Comparison of ENCODE assay signal across 8 cellular contexts in the genomic region with DNA sequence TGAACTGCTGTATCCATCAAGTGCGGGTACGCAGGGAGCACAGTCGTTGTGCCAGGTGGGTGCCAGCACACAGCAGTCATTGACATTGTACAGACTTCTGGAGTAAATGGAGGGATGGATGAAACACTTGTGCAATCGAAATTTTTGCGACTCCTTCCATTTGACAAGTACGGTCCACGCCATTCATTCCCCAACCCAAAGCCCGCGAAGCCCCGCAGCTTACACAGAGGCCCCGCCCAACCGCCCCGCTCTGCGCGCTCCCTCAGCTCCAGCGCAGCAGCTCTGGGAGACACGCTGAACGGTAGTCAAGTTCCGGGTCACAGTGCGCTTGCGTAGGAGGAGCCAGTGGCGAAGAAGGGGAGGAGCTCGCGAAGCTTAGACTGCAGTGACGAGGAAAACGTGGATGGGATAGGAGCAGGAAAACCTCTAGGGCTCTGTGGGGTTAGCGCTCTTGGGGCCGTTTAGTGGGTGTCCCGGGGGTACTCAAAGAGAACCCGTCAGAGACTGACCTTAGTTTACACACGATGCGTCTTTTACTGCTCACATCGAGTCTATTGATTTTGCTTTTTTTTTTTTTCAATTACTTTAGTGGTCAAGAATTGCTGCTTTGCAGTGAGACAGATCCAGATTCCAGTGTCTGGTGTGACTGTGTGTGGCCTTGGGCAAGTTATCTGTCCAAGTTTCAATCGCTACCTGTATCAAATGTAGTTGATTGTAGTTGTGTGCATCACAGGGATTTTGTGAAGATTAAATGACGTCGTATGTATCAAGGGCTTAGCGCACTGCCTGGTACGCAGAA. TPM values are rescaled to one million over a fixed set of nuclear protein-coding genes. Genes with fewer than 3 reads are reported as not detected.
DNase-seq lines count a peak whose midpoint lies in the region; ATAC-seq, FAIRE-seq and TF ChIP-seq lines count a peak whose summit lies in the region.

No MANE protein-coding gene starts in this region.

- no peaks in the 10 kb centered on the region for H3K9me3 ChIP-seq in NT2/D1 (ENCODE audit: insufficient read depth, low read length)

- DNase-seq in COLO829 (ENCODE audit: low spot score) (peak; percentile 99), HTR-8/SVneo (ENCODE audit: insufficient read length, low spot score) (peak; percentile 95), NT2/D1 (ENCODE audit: low read depth, low spot score) (peak; percentile 89), activated T-cell treated with anti-CD3 and anti-CD28 coated beads for 4 hours (peak; percentile 83), erythroblast (lab: John Stamatoyannopoulos, UW) (peak; percentile 88 to 92), mucosa of gallbladder (ENCODE audit: low spot score) (peak; percentile 91)
- peak; percentile 47 to 76 for DNase-seq in stimulated activated CD8-positive, alpha-beta memory T cell treated with anti-CD3 and anti-CD28 coated beads, Interleukin-4, amount 100 ng/mL, for 1 hour (ENCODE audit: low read depth in 2 of 2, low spot score in 1 of 2)

- H3K4me1 ChIP-seq in NT2/D1 (ENCODE audit: insufficient read depth, insufficient read length), result no peaks in the 10 kb centered on the region

- no peaks in the 10 kb centered on the region for H3K36me3 ChIP-seq in NT2/D1 (ENCODE audit: insufficient read depth, insufficient read length, low read length)

- ATAC-seq in GM21367 (IDR thresholded peaks at IDR 0.05; ENCODE audit: unreplicated experiment), result peak; percentile 100

- peak overlapping the region; percentile 54 for H3K9ac ChIP-seq in NT2/D1 (ENCODE audit: insufficient read length, low read depth)

- peak; percentile 75 for TF ChIP-seq POLR2A in erythroblast (IDR thresholded peaks at IDR 0.05; ENCODE audit: low read length)

- no peaks in the 10 kb centered on the region for H3K27me3 ChIP-seq in NT2/D1 (ENCODE audit: insufficient read depth, insufficient read length)

- peak overlapping the region; percentile 46 for H3K4me3 ChIP-seq in NT2/D1 (ENCODE audit: insufficient read length, low read depth)

- FAIRE-seq in HTR-8/SVneo (lab: Jason Lieb, UNC), result peak; percentile 75

RNA-seq across cellular contexts. Expression of gene MSANTD3, which starts 15.3 kb away (rescaled TPM):
- 14.9 TPM for total RNA-seq in mucosa of gallbladder

RNA-seq across cellular contexts. Expression of gene TEX10, which starts 58.9 kb away (rescaled TPM):
- 10.2 TPM for total RNA-seq in mucosa of gallbladder

Comparison
In these comparisons a context has a peak if more than half of its experiments do, and no peak if none do; other contexts are left out.
1. Peak in every context shown above with its lines: DNase-seq, ATAC-seq and H3K4me3 ChIP-seq.